In the genomic region with DNA sequence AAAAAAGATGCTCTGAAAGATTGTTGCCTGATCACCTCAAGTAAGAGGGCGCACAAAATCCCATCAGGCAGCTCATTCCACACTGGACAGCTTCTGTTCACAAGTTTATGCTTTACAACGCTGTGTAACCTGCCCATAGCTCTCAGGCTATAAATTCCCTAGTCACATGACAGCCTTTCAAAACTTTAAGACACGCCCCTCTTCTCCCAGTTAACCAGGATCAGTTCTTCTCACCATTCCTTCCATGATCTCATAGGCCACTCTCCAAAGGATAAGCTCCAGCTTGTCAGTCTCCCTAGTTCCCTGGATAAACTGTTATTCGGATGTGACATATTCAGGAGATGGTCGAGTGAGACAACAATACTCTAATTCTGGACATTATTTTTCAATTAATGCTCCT, we compare ENCODE assay signal across 10 cellular contexts. TPM values are rescaled to one million over a fixed set of nuclear protein-coding genes. Genes with fewer than 3 reads are reported as not detected.
DNase-seq lines count a peak whose midpoint lies in the region; ATAC-seq lines count a peak whose summit lies in the region.
"Had no signal": no experiment of that assay in that cellular context is flagged by ENCODE, and none has a peak within 500 bp of the region (broad histone marks: within the 10 kb centered on the region; RNA-seq: fewer than 3 reads in every experiment).

No MANE protein-coding gene starts in this region.

- peaks cover 85% of the 10 kb centered on the region for H3K4me1 ChIP-seq in CD4-positive, alpha-beta memory T cell (ENCODE audit: insufficient read depth, low read length)

- peak overlapping the region in 4 of 8 donors; percentile 10 to 52 (median 28) for H3K4me3 Mint-ChIP-seq in CD4-positive, alpha-beta memory T cell
- H3K4me3 Mint-ChIP-seq in naive B cell = peak overlapping the region in 3 of 8 donors; percentile 9 to 47 (median 19)
- H3K4me3 Mint-ChIP-seq in activated CD8-positive, alpha-beta memory T cell treated with anti-CD3 and anti-CD28 coated beads, Interleukin-2, amount 10 ng/mL, durations not matched to agents 7 days and 5 days = no peak overlapping the region

- peaks cover 4 to 30% of the 10 kb centered on the region in 2 donors for H3K36me3 Mint-ChIP-seq in CD4-positive, alpha-beta memory T cell
- H3K36me3 Mint-ChIP-seq in naive B cell = peaks cover 0 to 4% of the 10 kb centered on the region in 2 donors
- peaks cover 30% of the 10 kb centered on the region for H3K36me3 Mint-ChIP-seq in activated CD8-positive, alpha-beta memory T cell treated with anti-CD3 and anti-CD28 coated beads, Interleukin-2, amount 10 ng/mL, durations not matched to agents 7 days and 5 days

- H3K27ac ChIP-seq in CD4-positive, alpha-beta memory T cell (ENCODE audit: low read depth, low read length) = no peak overlapping the region

- H3K9me3 ChIP-seq in CD4-positive, alpha-beta memory T cell (ENCODE audit: control insufficient read depth in 1 of 2, low read length in 2 of 2) = no peaks in the 10 kb centered on the region
- H3K9me3 ChIP-seq: neutrophil, tibial nerve had no signal

- H3K4me1 Mint-ChIP-seq in CD4-positive, alpha-beta memory T cell = peaks cover 67 to 94% (median 81%) of the 10 kb centered on the region in 4 donors
- H3K4me1 Mint-ChIP-seq in naive B cell = peaks cover 60 to 84% (median 76%) of the 10 kb centered on the region in 3 donors
- peaks cover 73% of the 10 kb centered on the region for H3K4me1 Mint-ChIP-seq in activated CD8-positive, alpha-beta memory T cell treated with anti-CD3 and anti-CD28 coated beads, Interleukin-2, amount 10 ng/mL, durations not matched to agents 7 days and 5 days

- H3K9me3 Mint-ChIP-seq in CD4-positive, alpha-beta memory T cell = no peaks in the 10 kb centered on the region
- H3K9me3 Mint-ChIP-seq in naive B cell = no peaks in the 10 kb centered on the region
- no peaks in the 10 kb centered on the region for H3K9me3 Mint-ChIP-seq in activated CD8-positive, alpha-beta memory T cell treated with anti-CD3 and anti-CD28 coated beads, Interleukin-2, amount 10 ng/mL, durations not matched to agents 7 days and 5 days (ENCODE audit: low read depth)

- no peaks in the 10 kb centered on the region for H3K36me3 ChIP-seq in CD4-positive, alpha-beta memory T cell (ENCODE audit: insufficient read depth, low read length)
- H3K36me3 ChIP-seq: tibial nerve had no signal

- H3K27me3 Mint-ChIP-seq in CD4-positive, alpha-beta memory T cell = no peaks in the 10 kb centered on the region
- no peaks in the 10 kb centered on the region for H3K27me3 Mint-ChIP-seq in naive B cell
- no peaks in the 10 kb centered on the region for H3K27me3 Mint-ChIP-seq in activated CD8-positive, alpha-beta memory T cell treated with anti-CD3 and anti-CD28 coated beads, Interleukin-2, amount 10 ng/mL, durations not matched to agents 7 days and 5 days

- CTCF ChIA-PET in CD4-positive, alpha-beta memory T cell (lab: Charles Lee; ENCODE audit: partially characterized antibody) = interaction anchor here (0.9 to 3.0 kb wide), 6 partner anchors 10 to 125 kb away, joined by 3 to 27 read pairs (median 6); partner anchors contain the start of genes ADNP and BCAS4
- CTCF ChIA-PET in activated CD8-positive, alpha-beta memory T cell treated with anti-CD3 and anti-CD28 coated beads, Interleukin-2, amount 10 ng/mL, durations not matched to agents 7 days and 5 days (lab: Charles Lee) = interaction anchor here (1.0 to 4.2 kb wide), 6 partner anchors 10 to 126 kb away, joined by 3 to 31 read pairs (median 9); partner anchors contain the start of gene BCAS4

- no peak for ATAC-seq in naive B cell (ENCODE audit: low read depth in 2 of 2)
- ATAC-seq in activated CD8-positive, alpha-beta memory T cell treated with anti-CD3 and anti-CD28 coated beads, Interleukin-2, amount 10 ng/mL, durations not matched to agents 7 days and 5 days = no peak

- no peak for DNase-seq in CD4-positive, alpha-beta memory T cell
- DNase-seq in M059J (ENCODE audit: low read depth) = peak; percentile 52
- peak; percentile 53 for DNase-seq in dermis blood vessel endothelial cell
- DNase-seq in naive B cell = no peak
- no peak for DNase-seq in NCI-H1092 treated with DMSO at 0.1 percent for 48 hours (lab: John Stamatoyannopoulos, UW)
- no peak for DNase-seq in SIG-M5 (lab: John Stamatoyannopoulos, UW)
- no peak for DNase-seq in effector CD8-positive, alpha-beta T cell (lab: John Stamatoyannopoulos, UW)
- DNase-seq in activated CD8-positive, alpha-beta memory T cell treated with anti-CD3 and anti-CD28 coated beads, Interleukin-2, amount 10 ng/mL, durations not matched to agents 7 days and 5 days = no peak

- intact Hi-C loops in CD4-positive, alpha-beta memory T cell (cut with micrococcal nuclease) = loop anchor here (1.0 kb wide), 1 partner anchor 13 kb away; no protein-coding TSS in a partner anchor

- no peaks in the 10 kb centered on the region for H3K27me3 ChIP-seq in CD4-positive, alpha-beta memory T cell (ENCODE audit: insufficient read depth, low read length)
- H3K27me3 ChIP-seq: neutrophil, tibial nerve had no signal

- peak overlapping the region in 4 of 7 donors; percentile 0 to 84 (median 12) for H3K27ac Mint-ChIP-seq in CD4-positive, alpha-beta memory T cell
- peak overlapping the region; percentile 2 to 93 (median 76) for H3K27ac Mint-ChIP-seq in naive B cell
- no peak overlapping the region for H3K27ac Mint-ChIP-seq in activated CD8-positive, alpha-beta memory T cell treated with anti-CD3 and anti-CD28 coated beads, Interleukin-2, amount 10 ng/mL, durations not matched to agents 7 days and 5 days

- POLR2A ChIA-PET in CD4-positive, alpha-beta memory T cell (lab: Charles Lee; ENCODE audit: partially characterized antibody) = interaction anchor here (1.2 to 3.8 kb wide), 3 partner anchors 9 to 42 kb away, joined by 3 to 33 read pairs (median 5); partner anchors contain the start of gene ADNP

- H3K4me3 ChIP-seq in CD4-positive, alpha-beta memory T cell (ENCODE audit: low read length in 2 of 2) = no peak overlapping the region
- H3K4me3 ChIP-seq: tibial nerve had no signal

RNA-seq across cellular contexts. Expression of gene ADNP, which starts 15.0 kb away (rescaled TPM):
- 10 to 100 TPM; 64.8 to 65.6 TPM for total RNA-seq in CD4-positive, alpha-beta memory T cell
- 10 to 100 TPM in 1 of 2 donors, 1 to 10 TPM in 1; 1.9 to 11.6 TPM for polyA plus RNA-seq in CD4-positive, alpha-beta memory T cell
- 21.1 and 47.8 TPM in 2 replicates for total RNA-seq in M059J (2014; rRNA removed; shearing (Covaris generic))
- total RNA-seq in dermis blood vessel endothelial cell = 28.8 and 53.0 TPM in 2 replicates
- polyA plus RNA-seq in naive B cell (ENCODE audit: low read depth in 6 of 6) = 10 to 100 TPM in 3 of 6 donors, 1 to 10 TPM in 3; 5.5 to 15.7 (median 9.5) TPM
- 10 to 100 TPM; 66.1 to 81.2 TPM for total RNA-seq in activated CD8-positive, alpha-beta memory T cell treated with anti-CD3 and anti-CD28 coated beads, Interleukin-2, amount 10 ng/mL, durations not matched to agents 7 days and 5 days

RNA-seq across cellular contexts. Expression of gene DPM1, which starts 42.1 kb away (rescaled TPM):
- total RNA-seq in CD4-positive, alpha-beta memory T cell = 10 to 100 TPM; 39.9 to 40.9 TPM
- 10 to 100 TPM; 70.3 to 79.2 TPM for polyA plus RNA-seq in CD4-positive, alpha-beta memory T cell
- 198 and 215 TPM in 2 replicates for total RNA-seq in M059J (2014; rRNA removed; shearing (Covaris generic))
- total RNA-seq in dermis blood vessel endothelial cell = 71.5 and 75.9 TPM in 2 replicates
- polyA plus RNA-seq in naive B cell (ENCODE audit: low read depth in 6 of 6) = 10 to 100 TPM; 57.0 to 86.2 (median 71.5) TPM
- total RNA-seq in activated CD8-positive, alpha-beta memory T cell treated with anti-CD3 and anti-CD28 coated beads, Interleukin-2, amount 10 ng/mL, durations not matched to agents 7 days and 5 days = 10 to 100 TPM; 51.8 to 62.8 TPM

RNA-seq across cellular contexts. Expression of gene MOCS3, which starts 42.4 kb away (rescaled TPM):
- total RNA-seq in CD4-positive, alpha-beta memory T cell = 1 to 10 TPM; 8.8 to 8.9 TPM
- 1 to 10 TPM; 3.9 to 4.9 TPM for polyA plus RNA-seq in CD4-positive, alpha-beta memory T cell
- 4.2 and 8.1 TPM in 2 replicates for total RNA-seq in M059J (2014; rRNA removed; shearing (Covaris generic))
- 8.5 and 9.2 TPM in 2 replicates for total RNA-seq in dermis blood vessel endothelial cell
- polyA plus RNA-seq in naive B cell (ENCODE audit: low read depth in 6 of 6) = 1 to 10 TPM; 3.8 to 5.0 (median 4.1) TPM
- total RNA-seq in activated CD8-positive, alpha-beta memory T cell treated with anti-CD3 and anti-CD28 coated beads, Interleukin-2, amount 10 ng/mL, durations not matched to agents 7 days and 5 days = 1 to 10 TPM; 4.6 to 6.1 TPM

Comparison
In these comparisons a context has a peak if more than half of its experiments do, and no peak if none do; other contexts are left out.
1. DNase-seq: peak in M059J (single experiment) and dermis blood vessel endothelial cell (single experiment); none in CD4-positive, alpha-beta memory T cell (0 of 5), naive B cell (single experiment), NCI-H1092 treated with DMSO at 0.1 percent for 48 hours (single experiment), SIG-M5 (single experiment), effector CD8-positive, alpha-beta T cell (single experiment) and activated CD8-positive, alpha-beta memory T cell treated with anti-CD3 and anti-CD28 coated beads, Interleukin-2, amount 10 ng/mL, durations not matched to agents 7 days and 5 days (single experiment).